ENCODE assay signal across 8 cellular contexts in the genomic region with DNA sequence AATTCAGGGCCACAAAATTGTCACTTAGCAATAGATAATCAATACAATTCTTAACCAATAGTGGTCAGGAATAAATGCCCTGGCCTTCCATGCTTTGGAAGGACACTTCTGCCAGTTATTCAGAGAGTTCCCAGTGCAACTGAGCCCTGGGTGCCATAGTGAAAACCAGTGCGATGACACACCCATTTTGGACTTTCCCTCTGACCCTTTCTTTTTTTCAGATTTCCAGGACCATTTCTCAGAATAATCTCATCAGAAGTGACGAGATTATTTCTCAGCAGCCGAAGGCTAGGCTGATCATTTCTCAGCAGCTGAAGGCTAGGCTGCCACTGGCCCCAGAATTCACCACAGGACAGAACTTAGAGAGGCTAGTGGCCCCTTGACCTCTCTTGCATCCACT.
"Had no signal": no experiment of that assay in that cellular context is flagged by ENCODE, and none has a peak within 500 bp of the region (broad histone marks: within the 10 kb centered on the region; RNA-seq: fewer than 3 reads in every experiment).

No MANE protein-coding gene starts in this region.

- ATAC-seq: HepG2, K562 had no signal

- H3K4me3 Mint-ChIP-seq: IgD-negative memory B cell had no signal

- H3K27ac ChIP-seq: HL-60 had no signal

- H3K4me3 ChIP-seq: K562 had no signal

- H3K27me3 Mint-ChIP-seq: IgD-negative memory B cell had no signal

- H3K27ac Mint-ChIP-seq: IgD-negative memory B cell had no signal

- FAIRE-seq: HepG2, HTR-8/SVneo, K562 had no signal

- DNase-seq: IMR-90, KBM-7, KG1 had no signal
